ENCODE assay signal across 8 cellular contexts in the genomic region with DNA sequence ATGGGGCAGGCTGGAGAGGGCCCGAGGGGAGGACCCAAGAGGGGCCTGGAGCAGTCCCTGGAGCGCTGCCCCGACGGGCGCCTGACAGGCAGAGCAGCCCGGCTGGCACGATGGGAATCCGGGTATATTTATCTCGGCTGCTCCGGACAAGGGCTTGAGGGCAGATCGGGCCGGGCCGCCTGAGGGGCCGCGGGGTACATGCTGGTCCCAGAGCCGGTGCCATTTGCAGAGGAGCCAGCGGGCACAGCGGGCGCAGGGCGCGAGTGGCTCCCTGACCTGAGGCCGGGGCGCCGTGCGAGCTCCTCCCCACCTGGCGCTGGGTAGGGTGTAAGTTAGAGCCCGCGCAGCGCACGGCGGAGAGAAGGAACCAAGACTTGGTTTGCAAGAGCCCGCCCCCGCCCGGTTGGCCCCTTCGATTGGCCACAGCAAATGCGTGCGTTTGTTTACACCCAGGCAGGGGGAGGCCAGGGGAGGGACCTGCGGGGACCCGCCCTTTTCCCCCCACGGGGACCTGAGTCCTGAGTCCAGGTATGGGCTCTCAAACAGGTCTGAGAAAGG. TPM values are rescaled to one million over a fixed set of nuclear protein-coding genes. Genes with fewer than 3 reads are reported as not detected.
A peak's percentile ranks its signal among the peaks of the same experiment; 100 is the strongest.
DNase-seq lines count a peak whose midpoint lies in the region; ATAC-seq and TF ChIP-seq lines count a peak whose summit lies in the region.

No MANE protein-coding gene starts in this region.

- H3K4me1 ChIP-seq in BLaER1 treated with 17β-estradiol and CSF1 and Interleukin-3, amounts not matched to agents 10 nM and 100 nM = peaks cover 10 to 26% (median 20%) of the 10 kb centered on the region in 10 experiments
- H3K4me1 ChIP-seq in mesendoderm (ENCODE audit: control insufficient read depth, low read depth, low read length) = peaks cover 2% of the 10 kb centered on the region
- peaks cover 14% of the 10 kb centered on the region for H3K4me1 ChIP-seq in upper lobe of right lung

- no peak for TF ChIP-seq CTCF in upper lobe of right lung (IDR thresholded peaks at IDR 0.05)

- H3K4me3 ChIP-seq in BLaER1 treated with 17β-estradiol and CSF1 and Interleukin-3, amounts not matched to agents 10 nM and 100 nM = peak overlapping the region; percentile 37 to 68 (median 56)
- H3K4me3 ChIP-seq in mesendoderm (ENCODE audit: low read length) (no peak overlapping the region), upper lobe of right lung (peak overlapping the region; percentile 37)

- peaks cover 0 to 43% (median 18%) of the 10 kb centered on the region in 11 experiments; a peak in 18 of 22 replicates for H4K20me1 ChIP-seq in BLaER1 treated with 17β-estradiol and CSF1 and Interleukin-3, amounts not matched to agents 10 nM and 100 nM

- ATAC-seq in upper lobe of right lung = peak; percentile 36
- no peak for ATAC-seq in GM19351 (IDR thresholded peaks at IDR 0.05; ENCODE audit: unreplicated experiment)

- no peak overlapping the region for H3K27ac ChIP-seq in BLaER1 treated with 17β-estradiol and CSF1 and Interleukin-3, amounts not matched to agents 10 nM and 100 nM
- peak overlapping the region; percentile 46 for H3K27ac ChIP-seq in caudate nucleus (ENCODE audit: low read depth, low read length)
- no peak overlapping the region for H3K27ac ChIP-seq in mesendoderm (ENCODE audit: low read depth, low read length)
- H3K27ac ChIP-seq in upper lobe of right lung = no peak overlapping the region

- H2BK120ac ChIP-seq in mesendoderm (ENCODE audit: low read depth, low read length) = no peak overlapping the region

- H3K36me3 ChIP-seq in BLaER1 treated with 17β-estradiol and CSF1 and Interleukin-3, amounts not matched to agents 10 nM and 100 nM = no peaks in the 10 kb centered on the region
- no peaks in the 10 kb centered on the region for H3K36me3 ChIP-seq in mesendoderm (ENCODE audit: control insufficient read depth, insufficient read depth, low read length)
- H3K36me3 ChIP-seq in upper lobe of right lung = no peaks in the 10 kb centered on the region

- peak overlapping the region; percentile 2 to 71 (median 47); a peak in 15 of 22 replicates for H3K9ac ChIP-seq in BLaER1 treated with 17β-estradiol and CSF1 and Interleukin-3, amounts not matched to agents 10 nM and 100 nM
- peak overlapping the region; percentile 56 for H3K9ac ChIP-seq in mesendoderm (ENCODE audit: low read length)

- no peak overlapping the region for H2AK5ac ChIP-seq in mesendoderm (ENCODE audit: low read length)

- H3K4me2 ChIP-seq in BLaER1 treated with 17β-estradiol and CSF1 and Interleukin-3, amounts not matched to agents 10 nM and 100 nM = peak overlapping the region; percentile 86 to 100 (median 97)
- H3K4me2 ChIP-seq in mesendoderm (ENCODE audit: low read length) = peak overlapping the region; percentile 94

- peaks cover 58 to 89% (median 77%) of the 10 kb centered on the region in 11 experiments for H3K27me3 ChIP-seq in BLaER1 treated with 17β-estradiol and CSF1 and Interleukin-3, amounts not matched to agents 10 nM and 100 nM
- H3K27me3 ChIP-seq in mesendoderm (ENCODE audit: insufficient read depth, low read length, poor library complexity) (no peaks in the 10 kb centered on the region), upper lobe of right lung (peaks cover 34% of the 10 kb centered on the region)

- H3K4ac ChIP-seq in mesendoderm (ENCODE audit: low read depth, low read length) = no peak overlapping the region

- H2BK5ac ChIP-seq in mesendoderm (ENCODE audit: low read length) = no peak overlapping the region

- no peak overlapping the region for H3K56ac ChIP-seq in mesendoderm (ENCODE audit: low read length)

- H3K79me2 ChIP-seq in mesendoderm (ENCODE audit: control insufficient read depth, insufficient read depth, low read length) = no peaks in the 10 kb centered on the region

- no peak overlapping the region for H4K8ac ChIP-seq in mesendoderm (ENCODE audit: low read depth, low read length)

- peak; percentile 76 for DNase-seq in NCI-H82 (lab: John Stamatoyannopoulos, UW)
- DNase-seq in caudate nucleus (lab: John Stamatoyannopoulos, UW) = peak in 16 of 61 donors; percentile 8 to 44 (median 22)
- peak; percentile 80 for DNase-seq in mesendoderm
- DNase-seq in upper lobe of right lung = no peak
- no peak for DNase-seq in HUDEP-2 (lab: John Stamatoyannopoulos, UW; ENCODE audit: unreplicated experiment in 76 of 76)
- no peak for DNase-seq in MV-4-11 (lab: John Stamatoyannopoulos, UW)

- H3K23ac ChIP-seq in mesendoderm (ENCODE audit: low read length) = no peak overlapping the region

- no CpG with 5 or more reads among the region's 40 CpGs for WGBS in mesendoderm (ENCODE audit: extremely low coverage, insufficient coverage, low lambda C conversion rate)

- no peak overlapping the region for H3K18ac ChIP-seq in mesendoderm (ENCODE audit: low read length)

- no peak overlapping the region for H4K5ac ChIP-seq in mesendoderm (ENCODE audit: low read length)

- intact Hi-C loops in upper lobe of right lung (cut with DNase I) = no loop called here

- no peaks in the 10 kb centered on the region for H3K79me1 ChIP-seq in mesendoderm (ENCODE audit: low read length)

- no peak overlapping the region for H2BK15ac ChIP-seq in mesendoderm (replicated peaks; ENCODE audit: low read depth)

- no peaks in the 10 kb centered on the region for H3K9me3 ChIP-seq in BLaER1 treated with 17β-estradiol and CSF1 and Interleukin-3, amounts not matched to agents 10 nM and 100 nM (replicated peaks in 1 of 11)
- no peaks in the 10 kb centered on the region for H3K9me3 ChIP-seq in upper lobe of right lung

RNA-seq across cellular contexts. Expression of gene SLC38A3, which starts 0.7 kb away (rescaled TPM):
- polyA plus RNA-seq in mesendoderm (2013, experiment 1 of 2) = 0.48 TPM
- polyA plus RNA-seq in mesendoderm (2013, experiment 2 of 2) = 0.42 TPM
- not detected for total RNA-seq in upper lobe of right lung

RNA-seq across cellular contexts. Expression of gene GNAT1, which starts 14.4 kb away (rescaled TPM):
- polyA plus RNA-seq in mesendoderm (2013, experiment 1 of 2) = 0.04 TPM
- 0.01 TPM for polyA plus RNA-seq in mesendoderm (2013, experiment 2 of 2)
- total RNA-seq in upper lobe of right lung = not detected

RNA-seq across cellular contexts. Expression of gene GNAI2, which starts 30.2 kb away (rescaled TPM):
- polyA plus RNA-seq in mesendoderm (2013, experiment 1 of 2) = 218 TPM
- 223 TPM for polyA plus RNA-seq in mesendoderm (2013, experiment 2 of 2)
- 321 TPM for total RNA-seq in upper lobe of right lung

RNA-seq across cellular contexts. Expression of gene SEMA3F, which starts 50.7 kb away (rescaled TPM):
- 24.7 TPM for polyA plus RNA-seq in mesendoderm (2013, experiment 1 of 2)
- polyA plus RNA-seq in mesendoderm (2013, experiment 2 of 2) = 23.0 TPM
- 65.6 TPM for total RNA-seq in upper lobe of right lung

Comparison
In these comparisons a context has a peak if more than half of its experiments do, and no peak if none do; other contexts are left out.
1. DNase-seq: peak in NCI-H82 (single experiment) and mesendoderm (single experiment); none in upper lobe of right lung (single experiment), HUDEP-2 (0 of 76) and MV-4-11 (single experiment).